21 cellular contexts compared by ENCODE assay signal in genomic region chr16:27984121-27984520, GRCh38.
DNase-seq lines count a peak whose midpoint lies in the region; ATAC-seq and TF ChIP-seq lines count a peak whose summit lies in the region.
"Had no signal": no experiment of that assay in that cellular context is flagged by ENCODE, and none has a peak within 500 bp of the region (broad histone marks: within the 10 kb centered on the region; RNA-seq: fewer than 3 reads in every experiment).

No MANE protein-coding gene starts in this region.

- TF ChIP-seq POLR2A in spleen (IDR thresholded peaks at IDR 0.05): no peak

- H3K4me3 ChIP-seq in lower lobe of right lung (no peak overlapping the region), spleen (no peak overlapping the region), GM23248 (no peak overlapping the region)
- H3K4me3 ChIP-seq: A549; BLaER1 treated with 17β-estradiol and CSF1 and Interleukin-3, amounts not matched to agents 10 nM and 100 nM; HAP-1 had no signal

- H3K79me2 ChIP-seq in GM23248 (ENCODE audit: insufficient read depth): no peaks in the 10 kb centered on the region

- intact Hi-C loops in lower lobe of right lung (cut with DNase I): no loop called here
- intact Hi-C loops in spleen (cut with DNase I; ENCODE audit: low total_unique reads): loop anchor here (10.0 kb wide), 1 partner anchor 241 kb away; no protein-coding TSS in a partner anchor

- 86 to 92% (median 89%) methylated on average over 7 of the region's 7 CpGs for WGBS in spleen, 5 donors
- 70 to 73% methylated on average over 7 of the region's 7 CpGs for WGBS in GM23248 (ENCODE audit: low coverage in 1 of 2, low lambda C conversion rate in 2 of 2, missing lambda C conversion rate in 2 of 2), 2 experiments

- in situ Hi-C loops in GM23248 (cut with MboI): no loop called here

- no peaks in the 10 kb centered on the region for H4K20me1 ChIP-seq in GM23248 (ENCODE audit: insufficient read depth)
- H4K20me1 ChIP-seq: BLaER1 treated with 17β-estradiol and CSF1 and Interleukin-3, amounts not matched to agents 10 nM and 100 nM had no signal

- no peak overlapping the region for H3K4me2 ChIP-seq in GM23248 (ENCODE audit: unreplicated experiment)
- H3K4me2 ChIP-seq: A549; BLaER1 treated with 17β-estradiol and CSF1 and Interleukin-3, amounts not matched to agents 10 nM and 100 nM had no signal

- H3K4me1 ChIP-seq in lower lobe of right lung (no peaks in the 10 kb centered on the region), spleen (no peaks in the 10 kb centered on the region), GM23248 (ENCODE audit: insufficient read depth) (no peaks in the 10 kb centered on the region)
- H3K4me1 ChIP-seq: A549; BE2C; BLaER1 treated with 17β-estradiol and CSF1 and Interleukin-3, amounts not matched to agents 10 nM and 100 nM; HAP-1 had no signal

- TF ChIP-seq CTCF in lower lobe of right lung (IDR thresholded peaks at IDR 0.05) (no peak), spleen (IDR thresholded peaks at IDR 0.05 in 8 of 11, conservative IDR thresholded peaks at IDR 0.05 in 3 of 11) (no peak)

- H2AFZ ChIP-seq in GM23248: no peak overlapping the region

- DNase-seq in activated effector memory CD4-positive, alpha-beta T cell treated with anti-CD3 and anti-CD28 coated beads, Interleukin-2, amount 50 U/mL, for 16 hours: peak; percentile 14
- no peak for DNase-seq in activated effector memory CD4-positive, alpha-beta T cell treated with Interleukin-2 at 50 U/mL for 16 hours
- DNase-seq in lower lobe of right lung (peak; percentile 9), spleen (peak; percentile 15), GM23248 (no peak), foreskin melanocyte (no peak)
- DNase-seq: 8988T; ACHN; AML-193; BE2C; CD4-positive, alpha-beta T cell; CD8-positive, alpha-beta memory T cell; DMS 273 treated with DMSO at 0.1 percent for 48 hours; DMS79; EL; GDM1; GOT3; HFFc6 had no signal

- no peaks in the 10 kb centered on the region for H3K9me3 ChIP-seq in lower lobe of right lung
- H3K9me3 ChIP-seq in spleen: peaks cover 0 to 6% (median 0%) of the 10 kb centered on the region in 8 donors
- H3K9me3 ChIP-seq in GM23248 (ENCODE audit: low read depth): no peaks in the 10 kb centered on the region
- H3K9me3 ChIP-seq: A549; BE2C; BLaER1 treated with 17β-estradiol and CSF1 and Interleukin-3, amounts not matched to agents 10 nM and 100 nM; HAP-1 had no signal

- H3K27me3 ChIP-seq in lower lobe of right lung (ENCODE audit: low read depth): no peaks in the 10 kb centered on the region
- no peaks in the 10 kb centered on the region for H3K27me3 ChIP-seq in spleen (replicated peaks in 1 of 7)
- H3K27me3 ChIP-seq in GM23248 (replicated peaks; ENCODE audit: insufficient read depth): peaks cover 9% of the 10 kb centered on the region; the same call in 1 of the 2 replicates
- H3K27me3 ChIP-seq: BE2C; BLaER1 treated with 17β-estradiol and CSF1 and Interleukin-3, amounts not matched to agents 10 nM and 100 nM had no signal

- no peaks in the 10 kb centered on the region for H3K36me3 ChIP-seq in lower lobe of right lung
- no peaks in the 10 kb centered on the region for H3K36me3 ChIP-seq in spleen
- H3K36me3 ChIP-seq in GM23248 (ENCODE audit: low read depth): no peaks in the 10 kb centered on the region
- H3K36me3 ChIP-seq: BE2C; BLaER1 treated with 17β-estradiol and CSF1 and Interleukin-3, amounts not matched to agents 10 nM and 100 nM; HAP-1 had no signal

- H3K9me2 ChIP-seq in GM23248 (ENCODE audit: insufficient read depth): no peaks in the 10 kb centered on the region

- ATAC-seq in lower lobe of right lung: no peak
- ATAC-seq: A549 had no signal

- no peaks in the 10 kb centered on the region for H3F3A ChIP-seq in GM23248 (ENCODE audit: insufficient read depth)

- no peak overlapping the region for H3K27ac ChIP-seq in lower lobe of right lung
- H3K27ac ChIP-seq in spleen: no peak overlapping the region
- H3K27ac ChIP-seq in GM23248: no peak overlapping the region
- H3K27ac ChIP-seq: A549; BLaER1 treated with 17β-estradiol and CSF1 and Interleukin-3, amounts not matched to agents 10 nM and 100 nM had no signal

- H3K9ac ChIP-seq in GM23248: no peak overlapping the region
- H3K9ac ChIP-seq: BLaER1 treated with 17β-estradiol and CSF1 and Interleukin-3, amounts not matched to agents 10 nM and 100 nM had no signal

Comparison
In these comparisons a context has a peak if more than half of its experiments do, and no peak if none do; other contexts are left out.
1. DNase-seq: peak in activated effector memory CD4-positive, alpha-beta T cell treated with anti-CD3 and anti-CD28 coated beads, Interleukin-2, amount 50 U/mL, for 16 hours (single experiment), lower lobe of right lung (single experiment) and spleen (single experiment); none in activated effector memory CD4-positive, alpha-beta T cell treated with Interleukin-2 at 50 U/mL for 16 hours (single experiment), GM23248 (single experiment) and foreskin melanocyte (single experiment).